8 cellular contexts compared by ENCODE assay signal in genomic region chr1:40372658-40373322, GRCh38. TPM values are rescaled to one million over a fixed set of nuclear protein-coding genes. Genes with fewer than 3 reads are reported as not detected.
DNase-seq lines count a peak whose midpoint lies in the region; ATAC-seq, FAIRE-seq and TF ChIP-seq lines count a peak whose summit lies in the region.

No MANE protein-coding gene starts in this region.

- no peak for TF ChIP-seq CTCF in GM12878 (IDR thresholded peaks at IDR 0.05 in 2 of 3, conservative IDR thresholded peaks at IDR 0.05 in 1 of 3; ENCODE audit: control insufficient read depth in 2 of 3, extremely low read depth in 1 of 3, insufficient read depth in 1 of 3, low read depth in 3 of 3, low read length in 3 of 3)
- no peak for TF ChIP-seq CTCF in neural progenitor cell (IDR thresholded peaks at IDR 0.05)

- H3K27me3 Mint-ChIP-seq in CD4-positive, alpha-beta memory T cell, result peaks cover 0 to 6% of the 10 kb centered on the region in 2 donors
- H3K27me3 Mint-ChIP-seq in IgD-negative memory B cell (no peaks in the 10 kb centered on the region), neural progenitor cell (ENCODE audit: insufficient read depth, low read depth) (peaks cover 5% of the 10 kb centered on the region)

- H3K4me3 ChIP-seq in CD4-positive, alpha-beta memory T cell (ENCODE audit: low read length in 2 of 2), result peak overlapping the region in 1 of 2 donors; percentile 84
- peak overlapping the region; percentile 47; the same call in 1 of the 2 replicates for H3K4me3 ChIP-seq in GM12878
- H3K4me3 ChIP-seq in neural progenitor cell, result peak overlapping the region; percentile 81

- 41% methylated on average over 6 of the region's 6 CpGs for WGBS in GM12878 (ENCODE audit: insufficient coverage, insufficient replicate concordance, low lambda C conversion rate, missing lambda C conversion rate)

- in situ Hi-C loops in GM12878 (cut with MboI), result no loop called here

- H3K4me1 Mint-ChIP-seq in CD4-positive, alpha-beta memory T cell, result peaks cover 26 to 62% (median 42%) of the 10 kb centered on the region in 4 donors
- H3K4me1 Mint-ChIP-seq in IgD-negative memory B cell (peaks cover 15 to 31% (median 23%) of the 10 kb centered on the region in 3 donors), neural progenitor cell (peaks cover 17% of the 10 kb centered on the region)

- peak overlapping the region; percentile 84 to 99 (median 95) for H3K27ac Mint-ChIP-seq in CD4-positive, alpha-beta memory T cell
- H3K27ac Mint-ChIP-seq in IgD-negative memory B cell, result peak overlapping the region; percentile 91 to 99 (median 92)
- peak overlapping the region; percentile 57 for H3K27ac Mint-ChIP-seq in neural progenitor cell

- peak overlapping the region; percentile 85 to 100 (median 90) for H3K4me3 Mint-ChIP-seq in CD4-positive, alpha-beta memory T cell
- peak overlapping the region; percentile 93 to 100 (median 98) for H3K4me3 Mint-ChIP-seq in IgD-negative memory B cell
- peak overlapping the region; percentile 97 for H3K4me3 Mint-ChIP-seq in neural progenitor cell

- peak overlapping the region; percentile 32; the same call in 1 of the 2 replicates for H3K4me2 ChIP-seq in GM12878 (ENCODE audit: control insufficient read depth, insufficient read depth)
- H3K4me2 ChIP-seq in neural progenitor cell, result peak overlapping the region; percentile 85

- intact Hi-C loops in CD4-positive, alpha-beta memory T cell (cut with micrococcal nuclease), result loop anchor here (5.0 kb wide), 1 partner anchor 35 kb away; no protein-coding TSS in a partner anchor
- intact Hi-C loops in GM12878 (cut with micrococcal nuclease; ENCODE audit: unreplicated experiment), result no loop called here

- SMC1A ChIA-PET in GM12878 (lab: Charles Lee; ENCODE audit: uncharacterized antibody, unreplicated experiment), result interaction anchor here (0.7 to 5.2 kb wide), 10 partner anchors 8 to 220 kb away, joined by 3 to 62 read pairs (median 14); no protein-coding TSS in a partner anchor

- no peak for DNase-seq in CD4-positive, alpha-beta memory T cell
- no peak for DNase-seq in GM12878 (ENCODE audit: low read depth, low spot score)
- DNase-seq in neural progenitor cell (ENCODE audit: low spot score), result no peak
- no peak for DNase-seq in superior temporal gyrus (ENCODE audit: extremely low spot score)
- no peak for DNase-seq in NCI-H187 (lab: John Stamatoyannopoulos, UW)
- no peak for DNase-seq in NCI-H1694 treated with DMSO at 0.1 percent for 48 hours (lab: John Stamatoyannopoulos, UW)
- no peak for DNase-seq in effector CD4-positive, alpha-beta T cell

- H4K20me1 ChIP-seq in GM12878 (ENCODE audit: control insufficient read depth, insufficient read depth) (no peaks in the 10 kb centered on the region), neural progenitor cell (ENCODE audit: low read depth) (no peaks in the 10 kb centered on the region)

- H3K36me3 Mint-ChIP-seq in CD4-positive, alpha-beta memory T cell, result peaks cover 13 to 33% of the 10 kb centered on the region in 2 donors
- H3K36me3 Mint-ChIP-seq in IgD-negative memory B cell, result peaks cover 8% of the 10 kb centered on the region
- H3K36me3 Mint-ChIP-seq in neural progenitor cell, result peaks cover 1% of the 10 kb centered on the region

- no peak for ATAC-seq in GM12878

- TF ChIP-seq EP300 in GM12878 (IDR thresholded peaks at IDR 0.05; ENCODE audit: borderline replicate concordance in 1 of 2, control insufficient read depth in 1 of 2, low read depth in 2 of 2, low read length in 2 of 2), result no peak

- H3K27me3 ChIP-seq in CD4-positive, alpha-beta memory T cell (ENCODE audit: insufficient read depth, low read length), result no peaks in the 10 kb centered on the region
- H3K27me3 ChIP-seq in GM12878 (replicated peaks in 1 of 2; ENCODE audit: control insufficient read depth in 2 of 2, insufficient read depth in 2 of 2, low read length in 1 of 2) (no peaks in the 10 kb centered on the region), neural progenitor cell (no peaks in the 10 kb centered on the region)

- no peaks in the 10 kb centered on the region for H3K9me3 ChIP-seq in CD4-positive, alpha-beta memory T cell (ENCODE audit: control insufficient read depth in 1 of 2, low read length in 2 of 2)
- H3K9me3 ChIP-seq in GM12878 (replicated peaks; ENCODE audit: control insufficient read depth, insufficient read depth, low read length) (no peaks in the 10 kb centered on the region), neural progenitor cell (ENCODE audit: low read depth) (no peaks in the 10 kb centered on the region)

- FAIRE-seq in GM12878 (lab: Jason Lieb, UNC), result no peak

- POLR2A ChIA-PET in CD4-positive, alpha-beta memory T cell (lab: Charles Lee; ENCODE audit: partially characterized antibody), result interaction anchor here (0.6 to 6.1 kb wide), 11 partner anchors 14 to 212 kb away, joined by 3 to 287 read pairs (median 10); partner anchors contain the start of genes EXO5 and RLF
- POLR2A ChIA-PET in GM12878 (lab: Charles Lee), result interaction anchor here (0.8 to 6.0 kb wide), 8 partner anchors 9 to 220 kb away, joined by 3 to 105 read pairs (median 7); no protein-coding TSS in a partner anchor

- peaks cover 42% of the 10 kb centered on the region for H3K79me2 ChIP-seq in GM12878 (ENCODE audit: control insufficient read depth, insufficient read depth, low read length)
- H3K79me2 ChIP-seq in neural progenitor cell (ENCODE audit: low read depth), result peaks cover 18% of the 10 kb centered on the region

- H3K27ac ChIP-seq in CD4-positive, alpha-beta memory T cell (ENCODE audit: low read depth, low read length), result no peak overlapping the region
- H3K27ac ChIP-seq in GM12878 (ENCODE audit: control insufficient read depth, insufficient read depth) (no peak overlapping the region), neural progenitor cell (no peak overlapping the region)

- H3K9ac ChIP-seq in GM12878 (ENCODE audit: control insufficient read depth, insufficient read depth, low read length), result no peak overlapping the region
- H3K9ac ChIP-seq in neural progenitor cell, result no peak overlapping the region

- TF ChIP-seq RAD21 in GM12878 (IDR thresholded peaks at IDR 0.05; ENCODE audit: insufficient read depth, low read depth, low read length), result no peak

- H3F3A ChIP-seq in neural progenitor cell (ENCODE audit: low read depth), result peaks cover 9% of the 10 kb centered on the region

- peaks cover 0 to 8% (median 0%) of the 10 kb centered on the region in 8 donors for H3K9me3 Mint-ChIP-seq in CD4-positive, alpha-beta memory T cell
- H3K9me3 Mint-ChIP-seq in IgD-negative memory B cell (peaks cover 0 to 2% (median 0%) of the 10 kb centered on the region in 3 donors), neural progenitor cell (no peaks in the 10 kb centered on the region)

- no TSS peak for BruUV-seq in GM12878 (replicated peaks; lab: Mats Ljungman, UMichigan)

- CTCF ChIA-PET in CD4-positive, alpha-beta memory T cell (lab: Charles Lee; ENCODE audit: partially characterized antibody), result interaction anchor here (0.8 to 4.8 kb wide), 10 partner anchors 11 to 229 kb away, joined by 3 to 56 read pairs (median 10); no protein-coding TSS in a partner anchor
- CTCF ChIA-PET in GM12878 (lab: Yijun Ruan, JAX), result interaction anchor here (0.6 to 4.4 kb wide), 16 partner anchors 8 to 604 kb away, joined by 3 to 39 read pairs (median 4); no protein-coding TSS in a partner anchor

- TF ChIP-seq POLR2A in GM12878 (IDR thresholded peaks at IDR 0.05; ENCODE audit: low read depth, low read length), result no peak

- H3K36me3 ChIP-seq in CD4-positive, alpha-beta memory T cell (ENCODE audit: insufficient read depth, low read length), result no peaks in the 10 kb centered on the region
- H3K36me3 ChIP-seq in GM12878 (ENCODE audit: control insufficient read depth in 2 of 2, insufficient read depth in 2 of 2, low read length in 1 of 2) (peaks cover 0 to 3% of the 10 kb centered on the region in 2 experiments; a peak in 1 of 4 replicates), neural progenitor cell (no peaks in the 10 kb centered on the region)

- H2AFZ ChIP-seq in GM12878 (ENCODE audit: control insufficient read depth, low read depth, low read length) (peak overlapping the region; percentile 61), neural progenitor cell (replicated peaks) (peak overlapping the region; percentile 36)

- peaks cover 37% of the 10 kb centered on the region for H3K4me1 ChIP-seq in CD4-positive, alpha-beta memory T cell (ENCODE audit: insufficient read depth, low read length)
- peaks cover 9% of the 10 kb centered on the region for H3K4me1 ChIP-seq in GM12878 (ENCODE audit: control insufficient read depth, insufficient read depth, low read length)
- peaks cover 7% of the 10 kb centered on the region for H3K4me1 ChIP-seq in neural progenitor cell

- RAD21 ChIA-PET in GM12878 (lab: Charles Lee; ENCODE audit: unreplicated experiment), result interaction anchor here (0.7 to 3.1 kb wide), 13 partner anchors 8 to 229 kb away, joined by 3 to 59 read pairs (median 7); no protein-coding TSS in a partner anchor

RNA-seq across cellular contexts. Expression of gene SMAP2, which starts 0.7 kb away (rescaled TPM):
- total RNA-seq in CD4-positive, alpha-beta memory T cell, result 100 to 1,000 TPM; 123 TPM
- polyA plus RNA-seq in CD4-positive, alpha-beta memory T cell, result 100 to 1,000 TPM; 258 to 358 TPM
- 624 TPM for polyA plus RNA-seq in IgD-negative memory B cell
- 113 and 116 TPM in 2 replicates for total RNA-seq in GM12878 (2013; cell fraction: nucleolus; rRNA removed)
- 103 and 107 TPM in 2 replicates for total RNA-seq in GM12878 (2014; rRNA removed)
- total RNA-seq in GM12878 (2014; rRNA removed; fragmentation: Illumina TruSeq; extraction: Trizol), result 92.9 and 97.1 TPM in 2 replicates
- 115 and 121 TPM in 2 replicates for total RNA-seq in GM12878 (2021)
- polyA plus RNA-seq in GM12878 (2011; ENCODE audit: low read depth), result 97.2 TPM
- 103 and 120 TPM in 2 replicates for polyA plus RNA-seq in GM12878 (2011; rRNA removed)
- 116 and 137 TPM in 2 replicates for polyA plus RNA-seq in GM12878 (2011; cell fraction: cytosol; rRNA removed)
- polyA plus RNA-seq in GM12878 (2011; cell fraction: nucleus; rRNA removed), result 79.9 and 86.8 TPM in 2 replicates
- polyA plus RNA-seq in GM12878 (2012), result 109 and 156 TPM in 2 replicates
- polyA plus RNA-seq in GM12878 (2014; fragmentation: Illumina TruSeq; extraction: Trizol), result 177 and 223 TPM in 2 replicates
- polyA plus RNA-seq in GM12878 (2014; fragmentation: Nextera tagmentation; extraction: Ambion mirVana), result 10 to 100 TPM; 33.4 to 42.4 TPM
- 98.3 and 107 TPM in 2 replicates for polyA plus RNA-seq in GM12878 (2014; rRNA removed)
- 100 to 1,000 TPM in 1 of 2 experiments, 10 to 100 TPM in 1; 92.1 to 108 TPM for polyA plus RNA-seq in GM12878 (2016; fragmentation: Nextera tagmentation; extraction: Ambion mirVana)
- polyA minus RNA-seq in GM12878 (2011; rRNA and poly(A)+ RNA removed), result 136 and 166 TPM in 2 replicates
- polyA minus RNA-seq in GM12878 (2011; cell fraction: cytosol; rRNA and poly(A)+ RNA removed), result 42.6 and 47.7 TPM in 2 replicates
- polyA minus RNA-seq in GM12878 (2011; cell fraction: nucleus; rRNA and poly(A)+ RNA removed), result 26.1 and 37.2 TPM in 2 replicates
- total RNA-seq in neural progenitor cell (ENCODE audit: low replicate concordance), result 9.4 and 11.7 TPM in 2 replicates

RNA-seq across cellular contexts. Expression of gene COL9A2, which starts 55.7 kb away (rescaled TPM):
- 1 to 10 TPM; 2.1 to 2.8 TPM for total RNA-seq in CD4-positive, alpha-beta memory T cell
- under 1 TPM in 1 of 2 donors, not detected in 1; 0.41 TPM for polyA plus RNA-seq in CD4-positive, alpha-beta memory T cell
- polyA plus RNA-seq in IgD-negative memory B cell (3.0 TPM), GM12878 (2011; rRNA removed) (15.9 and 20.5 TPM in 2 replicates), GM12878 (2014; fragmentation: Illumina TruSeq; extraction: Trizol) (9.5 and 16.1 TPM in 2 replicates), GM12878 (2014; fragmentation: Nextera tagmentation; extraction: Ambion mirVana) (1 to 10 TPM; 3.1 to 4.0 TPM), GM12878 (2014; rRNA removed) (62.0 and 63.3 TPM in 2 replicates), GM12878 (2016; fragmentation: Nextera tagmentation; extraction: Ambion mirVana) (10 to 100 TPM; 24.3 to 31.8 TPM)
- total RNA-seq in GM12878 (2013; cell fraction: nucleolus; rRNA removed), result 49.4 and 58.1 TPM in 2 replicates
- total RNA-seq in GM12878 (2014; rRNA removed) (48.0 and 57.6 TPM in 2 replicates), GM12878 (2014; rRNA removed; fragmentation: Illumina TruSeq; extraction: Trizol) (20.5 and 20.9 TPM in 2 replicates), GM12878 (2021) (48.8 and 51.0 TPM in 2 replicates), neural progenitor cell (ENCODE audit: low replicate concordance) (3.7 and 14.8 TPM in 2 replicates)
- 19.1 TPM for polyA plus RNA-seq in GM12878 (2011; ENCODE audit: low read depth)
- 21.4 and 28.1 TPM in 2 replicates for polyA plus RNA-seq in GM12878 (2011; cell fraction: cytosol; rRNA removed)
- 226 and 256 TPM in 2 replicates for polyA plus RNA-seq in GM12878 (2011; cell fraction: nucleus; rRNA removed)
- polyA plus RNA-seq in GM12878 (2012), result 37.7 and 39.6 TPM in 2 replicates
- 5.6 and 10.0 TPM in 2 replicates for polyA minus RNA-seq in GM12878 (2011; rRNA and poly(A)+ RNA removed)
- 4.1 TPM in 2 replicates for polyA minus RNA-seq in GM12878 (2011; cell fraction: cytosol; rRNA and poly(A)+ RNA removed)
- 11.4 and 15.9 TPM in 2 replicates for polyA minus RNA-seq in GM12878 (2011; cell fraction: nucleus; rRNA and poly(A)+ RNA removed)
